In the genomic region with DNA sequence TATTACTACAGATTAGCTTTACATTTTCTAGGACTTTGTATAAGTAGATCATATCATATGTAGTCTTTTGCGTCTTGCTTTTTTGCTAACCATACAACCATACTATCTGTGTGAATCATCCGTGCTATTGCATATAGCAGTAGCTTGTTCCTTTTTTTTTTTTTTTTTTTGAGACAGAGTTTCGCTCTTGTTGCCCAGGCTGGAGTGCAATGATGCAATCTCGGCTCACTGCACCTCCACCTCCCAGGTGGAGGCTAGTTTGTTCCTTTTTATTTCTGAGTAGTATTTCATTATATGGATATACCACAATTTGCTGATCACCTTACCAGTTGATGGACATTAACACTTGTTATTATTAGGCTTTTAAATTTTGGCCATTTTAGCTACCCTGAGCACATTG, we compare ENCODE assay signal across 20 cellular contexts. TPM values are rescaled to one million over a fixed set of nuclear protein-coding genes. Genes with fewer than 3 reads are reported as not detected.
DNase-seq lines count a peak whose midpoint lies in the region; ATAC-seq and TF ChIP-seq lines count a peak whose summit lies in the region.
"Had no signal": no experiment of that assay in that cellular context is flagged by ENCODE, and none has a peak within 500 bp of the region (broad histone marks: within the 10 kb centered on the region; RNA-seq: fewer than 3 reads in every experiment).

No MANE protein-coding gene starts in this region.

- no peak overlapping the region for H3K4me3 ChIP-seq in SK-N-SH (ENCODE audit: low read depth in 2 of 2, low read length in 1 of 2)
- H3K4me3 ChIP-seq: BLaER1 treated with 17β-estradiol and CSF1 and Interleukin-3, amounts not matched to agents 10 nM and 100 nM; psoas muscle; spleen; thyroid gland had no signal

- no peaks in the 10 kb centered on the region for H3F3A ChIP-seq in SK-N-SH (replicated peaks; ENCODE audit: insufficient read depth)

- no peak overlapping the region for H3K9ac ChIP-seq in SK-N-SH
- H3K9ac ChIP-seq: BLaER1 treated with 17β-estradiol and CSF1 and Interleukin-3, amounts not matched to agents 10 nM and 100 nM had no signal

- CTCF ChIA-PET in SK-N-SH (lab: Yijun Ruan, JAX) = no interaction called here
- CTCF ChIA-PET in activated naive CD4-positive, alpha-beta T cell treated with anti-CD3 and anti-CD28 coated beads, Interleukin-2, amount 10 ng/mL, durations not matched to agents 7 days and 5 days (lab: Charles Lee) = interaction anchor here (0.7 kb wide), 1 partner anchor 277 kb away, joined by 3 read pairs; no protein-coding TSS in a partner anchor

- H3K27me3 Mint-ChIP-seq in central memory CD8-positive, alpha-beta T cell = no peaks in the 10 kb centered on the region
- H3K27me3 Mint-ChIP-seq in activated naive CD4-positive, alpha-beta T cell treated with anti-CD3 and anti-CD28 coated beads, Interleukin-2, amount 10 ng/mL, durations not matched to agents 7 days and 5 days = peaks cover 4% of the 10 kb centered on the region
- H3K27me3 Mint-ChIP-seq in activated T-cell treated with anti-CD3 and anti-CD28 coated beads, Interleukin-2, amount 50 U/mL, for 24 hours = no peaks in the 10 kb centered on the region

- H4K20me1 ChIP-seq in SK-N-SH (ENCODE audit: insufficient read depth) = no peaks in the 10 kb centered on the region
- H4K20me1 ChIP-seq: BLaER1 treated with 17β-estradiol and CSF1 and Interleukin-3, amounts not matched to agents 10 nM and 100 nM had no signal

- DNase-seq in SK-N-SH (no peak), NOMO-1 treated with DMSO at 0.1 percent for 48 hours (lab: John Stamatoyannopoulos, UW; ENCODE audit: unreplicated experiment) (peak; percentile 94), KG1 (lab: John Stamatoyannopoulos, UW) (no peak), ACHN (no peak)
- DNase-seq in central memory CD8-positive, alpha-beta T cell (ENCODE audit: low spot score in 2 of 2) = no peak
- no peak for DNase-seq in activated naive CD4-positive, alpha-beta T cell treated with anti-CD3 and anti-CD28 coated beads, Interleukin-2, amount 10 ng/mL, durations not matched to agents 7 days and 5 days
- DNase-seq in activated T-cell treated with anti-CD3 and anti-CD28 coated beads, Interleukin-2, amount 50 U/mL, for 24 hours = no peak
- DNase-seq: central memory CD4-positive, alpha-beta T cell; HFFc6; NCI-H1417; NCI-H2171; NCI-H748 treated with DMSO at 0.1 percent for 48 hours; psoas muscle; spleen; thyroid gland had no signal

- H3K9me2 ChIP-seq in SK-N-SH = no peaks in the 10 kb centered on the region

- H3K27ac ChIP-seq in SK-N-SH (ENCODE audit: low read depth in 2 of 2, low read length in 1 of 2) = no peak overlapping the region
- H3K27ac ChIP-seq: 22Rv1, psoas muscle, spleen, thyroid gland, VCaP had no signal

- no peaks in the 10 kb centered on the region for H3K4me1 Mint-ChIP-seq in central memory CD8-positive, alpha-beta T cell
- no peaks in the 10 kb centered on the region for H3K4me1 Mint-ChIP-seq in activated naive CD4-positive, alpha-beta T cell treated with anti-CD3 and anti-CD28 coated beads, Interleukin-2, amount 10 ng/mL, durations not matched to agents 7 days and 5 days
- no peaks in the 10 kb centered on the region for H3K4me1 Mint-ChIP-seq in activated T-cell treated with anti-CD3 and anti-CD28 coated beads, Interleukin-2, amount 50 U/mL, for 24 hours (ENCODE audit: low read depth)

- WGBS in SK-N-SH (ENCODE audit: low lambda C conversion rate) = 94% methylated on average over 4 of the region's 4 CpGs

- in situ Hi-C loops in ACHN (cut with HindIII; ENCODE audit: low pct_ligation_motif_present, low pct_unique_long_range_greater_than_20kb, low sequenced_read_pairs) = no loop called here

- H3K4me2 ChIP-seq in SK-N-SH = no peak overlapping the region

- no peak overlapping the region for H2AFZ ChIP-seq in SK-N-SH (ENCODE audit: low read depth)

- H3K9me3 ChIP-seq in SK-N-SH = no peaks in the 10 kb centered on the region
- H3K9me3 ChIP-seq: psoas muscle, thyroid gland had no signal

- no peak for ATAC-seq in SK-N-SH treated with all-trans-retinoic acid at 6 μM for 48 hours
- peak; percentile 36 for ATAC-seq in central memory CD8-positive, alpha-beta T cell (replicated peaks; ENCODE audit: extremely low read depth, poor library complexity, severe bottlenecking)
- ATAC-seq: psoas muscle had no signal

- no peaks in the 10 kb centered on the region for H3K27me3 ChIP-seq in SK-N-SH (ENCODE audit: insufficient read depth)
- H3K27me3 ChIP-seq: BLaER1 treated with 17β-estradiol and CSF1 and Interleukin-3, amounts not matched to agents 10 nM and 100 nM; spleen; thyroid gland had no signal

- H3K4me3 Mint-ChIP-seq in central memory CD8-positive, alpha-beta T cell = no peak overlapping the region
- H3K4me3 Mint-ChIP-seq in activated naive CD4-positive, alpha-beta T cell treated with anti-CD3 and anti-CD28 coated beads, Interleukin-2, amount 10 ng/mL, durations not matched to agents 7 days and 5 days = no peak overlapping the region
- no peak overlapping the region for H3K4me3 Mint-ChIP-seq in activated T-cell treated with anti-CD3 and anti-CD28 coated beads, Interleukin-2, amount 50 U/mL, for 24 hours
- H3K4me3 Mint-ChIP-seq: HFFc6, nephron had no signal

- H3K79me2 ChIP-seq in SK-N-SH (ENCODE audit: insufficient read depth) = no peaks in the 10 kb centered on the region

- peaks cover 2% of the 10 kb centered on the region for H3K36me3 Mint-ChIP-seq in central memory CD8-positive, alpha-beta T cell (ENCODE audit: insufficient read depth)
- no peaks in the 10 kb centered on the region for H3K36me3 Mint-ChIP-seq in activated naive CD4-positive, alpha-beta T cell treated with anti-CD3 and anti-CD28 coated beads, Interleukin-2, amount 10 ng/mL, durations not matched to agents 7 days and 5 days
- no peaks in the 10 kb centered on the region for H3K36me3 Mint-ChIP-seq in activated T-cell treated with anti-CD3 and anti-CD28 coated beads, Interleukin-2, amount 50 U/mL, for 24 hours (ENCODE audit: low read depth)

- TF ChIP-seq EP300 in SK-N-SH (IDR thresholded peaks at IDR 0.05; ENCODE audit: borderline replicate concordance in 1 of 2, low read depth in 1 of 2, low read length in 1 of 2) = no peak

- POLR2A ChIA-PET in SK-N-SH (lab: Yijun Ruan, JAX) = no interaction called here

- no peaks in the 10 kb centered on the region for H3K36me3 ChIP-seq in SK-N-SH (replicated peaks in 1 of 2; ENCODE audit: control insufficient read depth in 1 of 2, insufficient read depth in 2 of 2, low read length in 1 of 2)
- H3K36me3 ChIP-seq: BLaER1 treated with 17β-estradiol and CSF1 and Interleukin-3, amounts not matched to agents 10 nM and 100 nM; spleen; thyroid gland had no signal

- no peak overlapping the region for H3K27ac Mint-ChIP-seq in central memory CD8-positive, alpha-beta T cell (ENCODE audit: low read depth)
- H3K27ac Mint-ChIP-seq in activated naive CD4-positive, alpha-beta T cell treated with anti-CD3 and anti-CD28 coated beads, Interleukin-2, amount 10 ng/mL, durations not matched to agents 7 days and 5 days = no peak overlapping the region
- H3K27ac Mint-ChIP-seq in activated T-cell treated with anti-CD3 and anti-CD28 coated beads, Interleukin-2, amount 50 U/mL, for 24 hours = no peak overlapping the region
- H3K27ac Mint-ChIP-seq: HFFc6, nephron had no signal

- no peak for TF ChIP-seq CTCF in SK-N-SH (IDR thresholded peaks at IDR 0.05)

- no peaks in the 10 kb centered on the region for H3K9me3 Mint-ChIP-seq in central memory CD8-positive, alpha-beta T cell
- H3K9me3 Mint-ChIP-seq in activated naive CD4-positive, alpha-beta T cell treated with anti-CD3 and anti-CD28 coated beads, Interleukin-2, amount 10 ng/mL, durations not matched to agents 7 days and 5 days = peaks cover 6% of the 10 kb centered on the region
- peaks cover 7% of the 10 kb centered on the region for H3K9me3 Mint-ChIP-seq in activated T-cell treated with anti-CD3 and anti-CD28 coated beads, Interleukin-2, amount 50 U/mL, for 24 hours
- H3K9me3 Mint-ChIP-seq: HFFc6 had no signal

- no peaks in the 10 kb centered on the region; a peak in 1 of 4 replicates for H3K4me1 ChIP-seq in SK-N-SH (ENCODE audit: control insufficient read depth in 1 of 2, insufficient read depth in 2 of 2, low read depth in 1 of 2, low read length in 1 of 2)
- H3K4me1 ChIP-seq: thyroid gland had no signal

- no peak for TF ChIP-seq RAD21 in SK-N-SH (IDR thresholded peaks at IDR 0.05; ENCODE audit: low read length)

TF ChIP-seq in SK-N-SH treated with all-trans-retinoic acid at 6 μM for 48 hours, 23 proteins besides CTCF, POLR2A, EP300 and RAD21:
- TF ChIP-seq PPARA (CRISPR knock-in tag; IDR thresholded peaks at IDR 0.05; ENCODE audit: borderline replicate concordance) (no peak), ZNF8 (CRISPR knock-in tag; IDR thresholded peaks at IDR 0.05) (peak; percentile 76), CSDC2 (CRISPR knock-in tag; IDR thresholded peaks at IDR 0.05) (no peak), TOX (CRISPR knock-in tag; IDR thresholded peaks at IDR 0.05; ENCODE audit: borderline replicate concordance) (no peak), ZFP3 (CRISPR knock-in tag; IDR thresholded peaks at IDR 0.05) (no peak)

TF ChIP-seq in SK-N-SH, 30 proteins besides CTCF, POLR2A, EP300 and RAD21:
- TF ChIP-seq SMC3 (IDR thresholded peaks at IDR 0.05; ENCODE audit: low read depth, low read length) (no peak), ZBTB33 (IDR thresholded peaks at IDR 0.05; ENCODE audit: borderline replicate concordance, low read depth) (no peak), MAX (IDR thresholded peaks at IDR 0.05; ENCODE audit: low read depth) (no peak)

RNA-seq across cellular contexts. Expression of gene TBL1XR1, which starts 54.5 kb away (rescaled TPM):
- 16.7 and 20.9 TPM in 2 replicates for polyA plus RNA-seq in SK-N-SH (2012; rRNA removed)
- 18.9 and 19.1 TPM in 2 replicates for polyA plus RNA-seq in SK-N-SH (2012; cell fraction: cytosol; rRNA removed)
- 19.8 and 38.8 TPM in 2 replicates for polyA plus RNA-seq in SK-N-SH (2012; cell fraction: nucleus; rRNA removed)
